Comparison of ENCODE assay signal across 11 cellular contexts in genomic region chr10:22823109-22823508, GRCh38.
A peak's percentile ranks its signal among the peaks of the same experiment; 100 is the strongest.
DNase-seq lines count a peak whose midpoint lies in the region; ATAC-seq and TF ChIP-seq lines count a peak whose summit lies in the region.
"Had no signal": no experiment of that assay in that cellular context is flagged by ENCODE, and none has a peak within 500 bp of the region (broad histone marks: within the 10 kb centered on the region; RNA-seq: fewer than 3 reads in every experiment).

No MANE protein-coding gene starts in this region.

- H3K4me3 ChIP-seq in AG09309 (ENCODE audit: control insufficient read depth, low read depth, low read length) (no peak overlapping the region), lower lobe of right lung (no peak overlapping the region)
- H3K4me3 ChIP-seq: left ventricle myocardium inferior had no signal

- H3K27ac ChIP-seq in substantia nigra (ENCODE audit: low read depth, low read length, poor library complexity, severe bottlenecking), result no peak overlapping the region
- H3K27ac ChIP-seq in lower lobe of right lung, result no peak overlapping the region
- H3K27ac ChIP-seq: left ventricle myocardium inferior, VCaP had no signal

- TF ChIP-seq RAD21 in Ishikawa (IDR thresholded peaks at IDR 0.05; ENCODE audit: low read depth), result no peak

- no peaks in the 10 kb centered on the region for H3K27me3 ChIP-seq in lower lobe of right lung (ENCODE audit: low read depth)

- no peaks in the 10 kb centered on the region for H3K36me3 ChIP-seq in lower lobe of right lung
- H3K36me3 ChIP-seq: left ventricle myocardium inferior had no signal

- peak; percentile 18; the same call in 1 of the 2 replicates for TF ChIP-seq EP300 in Ishikawa (IDR thresholded peaks at IDR 0.05; ENCODE audit: borderline replicate concordance)

- H3K9me3 ChIP-seq in lower lobe of right lung, result no peaks in the 10 kb centered on the region
- H3K9me3 ChIP-seq: left ventricle myocardium inferior had no signal

- DNase-seq in AG09309 (ENCODE audit: low read depth) (peak; percentile 68), fibroblast of peridontal ligament (ENCODE audit: extremely low read depth) (peak; percentile 59), substantia nigra (lab: John Stamatoyannopoulos, UW) (no peak), left ventricle myocardium superior (no peak), lower lobe of right lung (no peak)
- DNase-seq in activated CD4-positive, alpha-beta T cell treated with anti-CD3 and anti-CD28 coated beads for 1 hour, result no peak
- DNase-seq: left ventricle myocardium inferior, NCI-H2081 treated with DMSO at 0.1 percent for 48 hours had no signal

- no peaks in the 10 kb centered on the region for H3K4me1 ChIP-seq in lower lobe of right lung
- H3K4me1 ChIP-seq: left ventricle myocardium inferior had no signal

- intact Hi-C loops in left ventricle myocardium superior (cut with micrococcal nuclease), result no loop called here
- intact Hi-C loops in lower lobe of right lung (cut with DNase I), result no loop called here

- no peak for TF ChIP-seq CTCF in AG09309 (IDR thresholded peaks at IDR 0.05; ENCODE audit: control insufficient read depth, insufficient read depth, low read depth, low read length, missing control alignments)
- no peak for TF ChIP-seq CTCF in lower lobe of right lung (IDR thresholded peaks at IDR 0.05)

- ATAC-seq in GM21619 (IDR thresholded peaks at IDR 0.05; ENCODE audit: unreplicated experiment) (peak; percentile 77), left ventricle myocardium superior (no peak), lower lobe of right lung (no peak)

TF ChIP-seq in Ishikawa, 13 proteins besides CTCF, POLR2A, EP300 and RAD21:
- TF ChIP-seq TCF12 (IDR thresholded peaks at IDR 0.05; ENCODE audit: low read depth) (no peak), TEAD4 (IDR thresholded peaks at IDR 0.05) (peak; percentile 41), FOXM1 (IDR thresholded peaks at IDR 0.05; ENCODE audit: borderline replicate concordance, low read depth) (no peak), ZBTB7A (IDR thresholded peaks at IDR 0.05; ENCODE audit: low read depth) (no peak), NFIC (IDR thresholded peaks at IDR 0.05) (no peak), USF1 (IDR thresholded peaks at IDR 0.05) (peak; percentile 40; the same call in 1 of the 2 replicates), CEBPB (IDR thresholded peaks at IDR 0.05) (no peak)

Comparison
In these comparisons a context has a peak if more than half of its experiments do, and no peak if none do; other contexts are left out.
1. DNase-seq: peak in AG09309 (single experiment) and fibroblast of peridontal ligament (single experiment); none in substantia nigra (0 of 49), left ventricle myocardium superior (single experiment), lower lobe of right lung (single experiment) and activated CD4-positive, alpha-beta T cell treated with anti-CD3 and anti-CD28 coated beads for 1 hour (single experiment).